ENCODE assay signal across 8 cellular contexts in genomic region chr9:10612649-10613398, GRCh38. TPM values are rescaled to one million over a fixed set of nuclear protein-coding genes. Genes with fewer than 3 reads are reported as not detected.
DNase-seq lines count a peak whose midpoint lies in the region; ATAC-seq and TF ChIP-seq lines count a peak whose summit lies in the region.

Gene PTPRD (minus strand): TSS chr9:10613002.

- no peak within 1 kb of the TSS for H3K27ac Mint-ChIP-seq in activated naive CD8-positive, alpha-beta T cell treated with anti-CD3 and anti-CD28 coated beads, Interleukin-2, amount 10 ng/mL, durations not matched to agents 7 days and 5 days

- no peak within 1 kb of the TSS for H3K27ac ChIP-seq in trophoblast cell (ENCODE audit: low read depth, low read length)

- TF ChIP-seq CTCF in AG04449 (IDR thresholded peaks at IDR 0.05; ENCODE audit: insufficient read depth, low read length, missing control alignments): no peak

- no peak within 1 kb of the TSS for H3K23ac ChIP-seq in trophoblast cell (ENCODE audit: low read length)

- no peaks in the 10 kb centered on the region for H3K36me3 Mint-ChIP-seq in activated naive CD8-positive, alpha-beta T cell treated with anti-CD3 and anti-CD28 coated beads, Interleukin-2, amount 10 ng/mL, durations not matched to agents 7 days and 5 days

- H3K18ac ChIP-seq in trophoblast cell (ENCODE audit: low read length): no peak within 1 kb of the TSS

- no peak for DNase-seq in AG04449 (ENCODE audit: low read depth, low spot score)
- peak; percentile 31 for DNase-seq in NCI-H2107 treated with DMSO at 0.1 percent for 48 hours (lab: John Stamatoyannopoulos, UW; ENCODE audit: unreplicated experiment)
- peak; percentile 43 for DNase-seq in activated naive CD8-positive, alpha-beta T cell treated with anti-CD3 and anti-CD28 coated beads, Interleukin-2, amount 10 ng/mL, durations not matched to agents 7 days and 5 days
- DNase-seq in left ventricle myocardium superior: no peak
- peak in 1 of 2 donors; percentile 21 for DNase-seq in trophoblast cell
- no peak for DNase-seq in effector CD4-positive, alpha-beta T cell

- CTCF ChIA-PET in AG04449 (lab: Yijun Ruan, JAX): no interaction called here

- H3K9me3 ChIP-seq in trophoblast cell (ENCODE audit: insufficient read depth, low read depth, low read length): no peaks in the 10 kb centered on the region

- ATAC-seq in GM18502 (IDR thresholded peaks at IDR 0.05; ENCODE audit: poor library complexity, unreplicated experiment) (peak; percentile 98), HG02943 (IDR thresholded peaks at IDR 0.05; ENCODE audit: low read depth, unreplicated experiment) (peak; percentile 87), left ventricle myocardium superior (peak; percentile 17)
- ATAC-seq in activated naive CD8-positive, alpha-beta T cell treated with anti-CD3 and anti-CD28 coated beads, Interleukin-2, amount 10 ng/mL, durations not matched to agents 7 days and 5 days (ENCODE audit: low read depth): peak; percentile 94

- no peak within 1 kb of the TSS for H3K9ac ChIP-seq in trophoblast cell (ENCODE audit: low read length)

- POLR2A ChIA-PET in AG04449 (lab: Yijun Ruan, JAX): no interaction called here
- POLR2A ChIA-PET in activated naive CD8-positive, alpha-beta T cell treated with anti-CD3 and anti-CD28 coated beads, Interleukin-2, amount 10 ng/mL, durations not matched to agents 7 days and 5 days (lab: Charles Lee): no interaction called here

- H3K4me3 Mint-ChIP-seq in activated naive CD8-positive, alpha-beta T cell treated with anti-CD3 and anti-CD28 coated beads, Interleukin-2, amount 10 ng/mL, durations not matched to agents 7 days and 5 days: peak within 1 kb of the TSS; percentile 72

- WGBS in trophoblast cell (ENCODE audit: extremely low coverage, insufficient coverage, insufficient read length): no CpG with 5 or more reads among the region's 86 CpGs

- H4K12ac ChIP-seq in trophoblast cell (ENCODE audit: low read depth, low read length): no peak within 1 kb of the TSS

- H3K9me3 Mint-ChIP-seq in activated naive CD8-positive, alpha-beta T cell treated with anti-CD3 and anti-CD28 coated beads, Interleukin-2, amount 10 ng/mL, durations not matched to agents 7 days and 5 days: peaks cover 3% of the 10 kb centered on the region

- no peak within 1 kb of the TSS for H3K14ac ChIP-seq in trophoblast cell (ENCODE audit: low read length)

- H3K4me1 ChIP-seq in trophoblast cell (ENCODE audit: control insufficient read depth in 1 of 2, insufficient read depth in 2 of 2, low read length in 2 of 2): no peaks in the 10 kb centered on the region

- H2AK5ac ChIP-seq in trophoblast cell (ENCODE audit: low read length): no peak within 1 kb of the TSS

- peak within 1 kb of the TSS; percentile 30 for H3K4me3 ChIP-seq in AG04449 (ENCODE audit: low read depth, low read length)
- H3K4me3 ChIP-seq in trophoblast cell (ENCODE audit: low read depth, low read length): peak within 1 kb of the TSS; percentile 76

- H2BK12ac ChIP-seq in trophoblast cell (ENCODE audit: low read length): no peak within 1 kb of the TSS

- H3K4me2 ChIP-seq in trophoblast cell (ENCODE audit: low read length): peak within 1 kb of the TSS; percentile 100

- H2AFZ ChIP-seq in trophoblast cell (ENCODE audit: insufficient read depth, low read length, poor library complexity): peak within 1 kb of the TSS; percentile 18

- no peaks in the 10 kb centered on the region for H3K79me1 ChIP-seq in trophoblast cell (ENCODE audit: low read length)

- no peaks in the 10 kb centered on the region for H3K79me2 ChIP-seq in trophoblast cell (ENCODE audit: control insufficient read depth, insufficient read depth, low read length, poor library complexity)

- peaks cover 2% of the 10 kb centered on the region for H3K4me1 Mint-ChIP-seq in activated naive CD8-positive, alpha-beta T cell treated with anti-CD3 and anti-CD28 coated beads, Interleukin-2, amount 10 ng/mL, durations not matched to agents 7 days and 5 days

- H4K91ac ChIP-seq in trophoblast cell (ENCODE audit: low read depth, low read length): no peak within 1 kb of the TSS

- H3K27me3 ChIP-seq in trophoblast cell (ENCODE audit: insufficient read depth, low read length): peaks cover 12% of the 10 kb centered on the region

- no peak within 1 kb of the TSS for H2BK120ac ChIP-seq in trophoblast cell (ENCODE audit: insufficient read depth, low read length, poor library complexity)

- H4K8ac ChIP-seq in trophoblast cell (ENCODE audit: low read depth, low read length): no peak within 1 kb of the TSS

- H3K27me3 Mint-ChIP-seq in activated naive CD8-positive, alpha-beta T cell treated with anti-CD3 and anti-CD28 coated beads, Interleukin-2, amount 10 ng/mL, durations not matched to agents 7 days and 5 days: peaks cover 33% of the 10 kb centered on the region

- intact Hi-C loops in left ventricle myocardium superior (cut with micrococcal nuclease): no loop called here

- H2BK5ac ChIP-seq in trophoblast cell (ENCODE audit: low read depth, low read length, poor library complexity): no peak within 1 kb of the TSS

- no peak within 1 kb of the TSS for H3K4ac ChIP-seq in trophoblast cell (ENCODE audit: low read depth, low read length)

- H3K36me3 ChIP-seq in trophoblast cell (ENCODE audit: control insufficient read depth in 1 of 2, insufficient read depth in 2 of 2, low read length in 2 of 2): no peaks in the 10 kb centered on the region

RNA-seq across cellular contexts. Expression of gene PTPRD, which starts in this region (rescaled TPM):
- total RNA-seq in activated naive CD8-positive, alpha-beta T cell treated with anti-CD3 and anti-CD28 coated beads, Interleukin-2, amount 10 ng/mL, durations not matched to agents 7 days and 5 days: not detected
- 6.1 TPM for total RNA-seq in left ventricle myocardium superior
- polyA plus RNA-seq in trophoblast cell (2013): 42.1 and 44.9 TPM in 2 replicates

Comparison
In these comparisons a context has a peak if more than half of its experiments do, and no peak if none do; other contexts are left out.
1. Peak in DNase-seq and ATAC-seq in activated naive CD8-positive, alpha-beta T cell treated with anti-CD3 and anti-CD28 coated beads, Interleukin-2, amount 10 ng/mL, durations not matched to agents 7 days and 5 days; RNA of the gene not detected or under 1 TPM.
2. ATAC-seq: peak in every context shown above with its lines; median percentile 98 in GM18502; 94 in activated naive CD8-positive, alpha-beta T cell treated with anti-CD3 and anti-CD28 coated beads, Interleukin-2, amount 10 ng/mL, durations not matched to agents 7 days and 5 days; 87 in HG02943; 17 in left ventricle myocardium superior.